Comparison of ENCODE assay signal across 23 cellular contexts in the genomic region with DNA sequence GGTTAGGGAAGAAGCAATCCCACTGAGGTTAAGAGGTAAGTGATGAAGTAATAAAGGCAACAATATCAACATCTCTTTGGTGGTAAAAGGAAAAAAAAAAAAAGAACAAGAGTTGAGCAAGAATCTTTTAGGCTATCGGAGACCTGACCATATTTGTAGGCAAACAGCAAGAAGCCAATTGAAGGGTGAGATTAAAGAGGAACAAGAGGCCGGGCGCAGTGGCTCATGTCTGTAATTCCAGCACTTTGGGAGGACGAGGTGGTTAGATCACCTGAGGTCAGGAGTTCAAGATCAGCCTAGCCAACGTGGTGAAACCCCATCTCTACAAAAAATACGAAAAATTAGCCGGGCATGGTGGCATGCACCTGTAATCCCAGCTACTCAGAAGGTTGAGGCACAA.
"Had no signal": no experiment of that assay in that cellular context is flagged by ENCODE, and none has a peak within 500 bp of the region (broad histone marks: within the 10 kb centered on the region; RNA-seq: fewer than 3 reads in every experiment).

No MANE protein-coding gene starts in this region.

- H3K4me3 Mint-ChIP-seq: activated B cell treated with CpG ODN at 0.5 μM for 24 hours; activated CD4-positive, alpha-beta memory T cell treated with anti-CD3 and anti-CD28 coated beads, Interleukin-2, amount 10 ng/mL, durations not matched to agents 7 days and 5 days; activated naive CD4-positive, alpha-beta T cell treated with anti-CD3 and anti-CD28 coated beads, Interleukin-2, amount 10 ng/mL, durations not matched to agents 7 days and 5 days; activated naive CD8-positive, alpha-beta T cell treated with anti-CD3 and anti-CD28 coated beads for 36 hours; activated T-cell treated with anti-CD3 and anti-CD28 coated beads, Interleukin-2, amount 50 U/mL, for 72 hours; T-helper 1 cell treated with Interleukin-12 subunit alpha and Interleukin-12 subunit beta and Interleukin-4 antibody, amounts not matched to agents 30 μg/mL and 1 μg/mL, for 36 hours had no signal

- H3K27me3 Mint-ChIP-seq: activated B cell treated with CpG ODN at 0.5 μM for 24 hours; activated CD4-positive, alpha-beta memory T cell treated with anti-CD3 and anti-CD28 coated beads, Interleukin-2, amount 10 ng/mL, durations not matched to agents 7 days and 5 days; activated naive CD4-positive, alpha-beta T cell treated with anti-CD3 and anti-CD28 coated beads, Interleukin-2, amount 10 ng/mL, durations not matched to agents 7 days and 5 days; activated naive CD8-positive, alpha-beta T cell treated with anti-CD3 and anti-CD28 coated beads for 36 hours had no signal

- H3K4me1 Mint-ChIP-seq: activated naive CD4-positive, alpha-beta T cell treated with anti-CD3 and anti-CD28 coated beads, Interleukin-2, amount 10 ng/mL, durations not matched to agents 7 days and 5 days had no signal

- DNase-seq: activated B cell treated with CpG ODN at 0.5 μM for 24 hours; activated CD4-positive, alpha-beta memory T cell treated with anti-CD3 and anti-CD28 coated beads, Interleukin-2, amount 10 ng/mL, durations not matched to agents 7 days and 5 days; activated CD4-positive, alpha-beta T cell treated with anti-CD3 and anti-CD28 coated beads for 1 hour; activated CD4-positive, alpha-beta T cell treated with anti-CD3 and anti-CD28 coated beads, Interleukin-2, amount 50 U/mL, for 1 hour; activated CD8-positive, alpha-beta memory T cell treated with anti-CD3 and anti-CD28 coated beads, Interleukin-2, amount 50 U/mL, for 4 hours; activated gamma-delta T cell treated with Interleukin-2 at 50 U/mL for 16 hours; activated naive CD4-positive, alpha-beta T cell treated with anti-CD3 and anti-CD28 coated beads, Interleukin-2, amount 10 ng/mL, durations not matched to agents 7 days and 5 days; activated naive CD8-positive, alpha-beta T cell treated with anti-CD3 and anti-CD28 coated beads for 36 hours; activated T-cell treated with anti-CD3 and anti-CD28 coated beads, Interleukin-2, amount 50 U/mL, for 72 hours; anterior cingulate cortex; colonic mucosa; NCI-H1092; NCI-H1417; NCI-H1930; NCI-H2171 treated with DMSO at 0.1 percent for 48 hours; NCI-H510A treated with DMSO at 0.1 percent for 48 hours; NCI-H69; NK-92 treated with Interleukin-12 subunit alpha and Interleukin-12 subunit beta, amount 100 ng/mL, for 24 hours; PC-3; SJCRH30; SK-N-SH had no signal

- H3K27ac Mint-ChIP-seq: activated B cell treated with CpG ODN at 0.5 μM for 24 hours; activated CD4-positive, alpha-beta memory T cell treated with anti-CD3 and anti-CD28 coated beads, Interleukin-2, amount 10 ng/mL, durations not matched to agents 7 days and 5 days; activated naive CD4-positive, alpha-beta T cell treated with anti-CD3 and anti-CD28 coated beads, Interleukin-2, amount 10 ng/mL, durations not matched to agents 7 days and 5 days; activated naive CD8-positive, alpha-beta T cell treated with anti-CD3 and anti-CD28 coated beads for 36 hours; activated T-cell treated with anti-CD3 and anti-CD28 coated beads, Interleukin-2, amount 50 U/mL, for 72 hours; activated T-helper 2 cell treated with anti-CD3 and anti-CD28 coated beads, Interferon-gamma antibody, Interleukin-2, Interleukin-4, amounts not matched to agents 10 μg/mL and 5 μg/mL and 100 μg/mL, durations not matched to agents 14 hours and 24 hours and 36 hours; T-helper 1 cell treated with Interleukin-12 subunit alpha and Interleukin-12 subunit beta and Interleukin-4 antibody, amounts not matched to agents 30 μg/mL and 1 μg/mL, for 36 hours had no signal

- H3K9me3 Mint-ChIP-seq: activated B cell treated with CpG ODN at 0.5 μM for 24 hours; activated CD4-positive, alpha-beta memory T cell treated with anti-CD3 and anti-CD28 coated beads, Interleukin-2, amount 10 ng/mL, durations not matched to agents 7 days and 5 days; activated naive CD8-positive, alpha-beta T cell treated with anti-CD3 and anti-CD28 coated beads for 36 hours; activated T-cell treated with anti-CD3 and anti-CD28 coated beads, Interleukin-2, amount 50 U/mL, for 72 hours; activated T-helper 2 cell treated with anti-CD3 and anti-CD28 coated beads, Interferon-gamma antibody, Interleukin-2, Interleukin-4, amounts not matched to agents 10 μg/mL and 5 μg/mL and 100 μg/mL, durations not matched to agents 14 hours and 24 hours and 36 hours; T-helper 1 cell treated with Interleukin-12 subunit alpha and Interleukin-12 subunit beta and Interleukin-4 antibody, amounts not matched to agents 30 μg/mL and 1 μg/mL, for 36 hours had no signal

- ATAC-seq: activated T-cell treated with anti-CD3 and anti-CD28 coated beads, Interleukin-2, amount 50 U/mL, for 72 hours; PC-3 had no signal
